ENCODE assay signal across 25 cellular contexts in genomic region chr12:88914967-88915366, GRCh38.
"Had no signal": no experiment of that assay in that cellular context is flagged by ENCODE, and none has a peak within 500 bp of the region (broad histone marks: within the 10 kb centered on the region; RNA-seq: fewer than 3 reads in every experiment).

No MANE protein-coding gene starts in this region.

- ATAC-seq: naive thymus-derived CD4-positive, alpha-beta T cell; natural killer cell; pancreas; psoas muscle; right cardiac atrium; stimulated activated effector memory CD8-positive, alpha-beta T cell treated with anti-CD3 and anti-CD28 coated beads, Interleukin-12 subunit alpha, Interleukin-12 subunit beta, amount 100 ng/mL, for 72 hours; stimulated activated naive B cell treated with anti-CD40 and anti-IgM and Interleukin-4, amounts not matched to agents 10 μg/mL and 1 μg/mL and 100 μg/mL, for 72 hours had no signal

- H3K4me2 ChIP-seq: neural progenitor cell had no signal

- H3K9ac ChIP-seq: neural progenitor cell had no signal

- FAIRE-seq: pancreas, small intestine, urothelium cell line had no signal

- H2AFZ ChIP-seq: neural progenitor cell had no signal

- H3K4me3 ChIP-seq: neural progenitor cell, pancreas, psoas muscle, right lobe of liver, sigmoid colon, stomach, thoracic aorta, thyroid gland, tibial nerve, upper lobe of left lung had no signal

- H3K9me3 ChIP-seq: neutrophil, right lobe of liver, thoracic aorta, thyroid gland had no signal

- DNase-seq: naive thymus-derived CD4-positive, alpha-beta T cell; natural killer cell; nucleus accumbens; psoas muscle; right lobe of liver; sigmoid colon; small intestine; stimulated activated CD4-positive, alpha-beta T cell treated with anti-CD3 and anti-CD28 coated beads, Interleukin-15, amount 100 ng/mL, for 24 hours; stimulated activated CD4-positive, alpha-beta T cell treated with anti-CD3 and anti-CD28 coated beads, Interleukin-2, amount 100 ng/mL, for 24 hours; stimulated activated CD4-positive, alpha-beta T cell treated with anti-CD3 and anti-CD28 coated beads, Interleukin-2, amount 100 ng/mL, for 48 hours; stimulated activated CD4-positive, alpha-beta T cell treated with anti-CD3 and anti-CD28 coated beads, Interleukin-4, amount 100 ng/mL, for 24 hours; stimulated activated naive B cell treated with anti-CD40 and anti-IgM and Interleukin-4, amounts not matched to agents 10 μg/mL and 1 μg/mL and 100 μg/mL, for 72 hours; stimulated activated naive CD4-positive, alpha-beta T cell treated with Interleukin-2 at 50 U/mL for 16 hours; stomach; thyroid gland; trophoblast cell; upper lobe of left lung had no signal

- H3K27ac ChIP-seq: neural progenitor cell, neutrophil, pancreas, psoas muscle, right lobe of liver, sigmoid colon, stomach, thoracic aorta, thyroid gland, tibial nerve, upper lobe of left lung had no signal

- H3K27me3 ChIP-seq: neural progenitor cell, neutrophil, pancreas, right lobe of liver, sigmoid colon, stomach, thyroid gland, tibial nerve, upper lobe of left lung had no signal

- H3K4me1 ChIP-seq: pancreas, right lobe of liver, sigmoid colon, stomach, thyroid gland, tibial nerve, upper lobe of left lung had no signal

- H3K36me3 ChIP-seq: neutrophil, pancreas, right lobe of liver, sigmoid colon, stomach, thoracic aorta, thyroid gland, tibial nerve, upper lobe of left lung had no signal
